ENCODE assay signal across 2 cellular contexts in the genomic region with DNA sequence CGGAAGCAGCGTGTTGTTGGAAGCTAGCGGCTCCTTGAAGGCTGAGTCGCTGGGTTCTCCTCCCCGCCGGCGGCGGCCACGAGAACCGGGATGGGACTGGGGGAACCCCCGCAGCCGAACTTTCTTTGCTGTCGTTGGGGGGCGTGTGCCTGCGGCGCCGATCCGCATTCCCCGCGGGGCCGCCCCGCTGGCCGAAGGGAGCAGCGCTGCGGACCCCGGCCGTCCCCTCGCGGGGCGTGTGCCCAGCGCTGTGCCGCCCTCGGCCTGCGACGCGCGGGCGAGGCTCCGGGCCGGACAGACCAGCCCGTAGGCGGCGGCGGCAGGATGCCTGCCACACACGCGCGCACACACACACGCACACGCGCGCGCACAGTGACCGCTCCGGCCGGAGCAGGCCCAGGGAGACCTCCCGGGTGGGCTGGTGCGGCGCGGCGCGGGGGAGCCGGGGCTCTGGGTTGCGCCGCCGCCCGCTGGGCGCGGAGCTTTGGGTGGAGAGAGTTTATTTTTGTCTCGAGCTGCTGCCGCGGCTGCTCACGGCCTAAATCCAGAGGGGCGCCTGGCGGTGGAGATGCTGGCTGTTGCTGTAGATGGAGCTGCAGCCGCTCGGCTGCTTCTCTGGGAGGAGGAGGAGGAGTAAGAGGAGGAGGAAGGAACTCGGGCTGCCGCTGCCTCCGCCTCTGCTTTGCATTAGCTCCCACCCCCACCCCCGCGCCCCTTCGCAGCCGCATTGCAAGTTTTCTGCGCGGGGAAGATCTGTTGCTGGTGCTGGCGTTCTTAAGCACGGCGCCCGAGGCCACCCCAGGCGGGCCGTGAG.
A peak's percentile ranks its signal among the peaks of the same experiment; 100 is the strongest.
TF ChIP-seq lines count a peak whose summit lies in the region.

A gene with protein sequence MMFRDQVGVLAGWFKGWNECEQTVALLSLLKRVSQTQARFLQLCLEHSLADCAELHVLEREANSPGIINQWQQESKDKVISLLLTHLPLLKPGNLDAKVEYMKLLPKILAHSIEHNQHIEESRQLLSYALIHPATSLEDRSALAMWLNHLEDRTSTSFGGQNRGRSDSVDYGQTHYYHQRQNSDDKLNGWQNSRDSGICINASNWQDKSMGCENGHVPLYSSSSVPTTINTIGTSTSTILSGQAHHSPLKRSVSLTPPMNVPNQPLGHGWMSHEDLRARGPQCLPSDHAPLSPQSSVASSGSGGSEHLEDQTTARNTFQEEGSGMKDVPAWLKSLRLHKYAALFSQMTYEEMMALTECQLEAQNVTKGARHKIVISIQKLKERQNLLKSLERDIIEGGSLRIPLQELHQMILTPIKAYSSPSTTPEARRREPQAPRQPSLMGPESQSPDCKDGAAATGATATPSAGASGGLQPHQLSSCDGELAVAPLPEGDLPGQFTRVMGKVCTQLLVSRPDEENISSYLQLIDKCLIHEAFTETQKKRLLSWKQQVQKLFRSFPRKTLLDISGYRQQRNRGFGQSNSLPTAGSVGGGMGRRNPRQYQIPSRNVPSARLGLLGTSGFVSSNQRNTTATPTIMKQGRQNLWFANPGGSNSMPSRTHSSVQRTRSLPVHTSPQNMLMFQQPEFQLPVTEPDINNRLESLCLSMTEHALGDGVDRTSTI (plus strand): TSS at position 719 of the 814 bp plus-strand sequence. CDS start 789 bp downstream, outside the sequence.

TF ChIP-seq in A549, 52 proteins besides CTCF, POLR2A, EP300 and RAD21:
- TF ChIP-seq PHF8 (IDR thresholded peaks at IDR 0.05; ENCODE audit: borderline replicate concordance, low read depth) (peak; percentile 42), NFE2L2 (conservative IDR thresholded peaks at IDR 0.05; ENCODE audit: low read length) (no peak), ZNF302 (CRISPR knock-in tag; IDR thresholded peaks at IDR 0.05) (no peak), RFX5 (IDR thresholded peaks at IDR 0.05) (peak; percentile 26; the same call in 1 of the 2 replicates), ZFP36 (IDR thresholded peaks at IDR 0.05; ENCODE audit: borderline replicate concordance, partially characterized antibody) (peak; percentile 7), EHMT2 (IDR thresholded peaks at IDR 0.05; ENCODE audit: low read depth) (no peak), KDM5A (IDR thresholded peaks at IDR 0.05) (peak; percentile 62; the same call in 1 of the 2 replicates), SMC3 (IDR thresholded peaks at IDR 0.05) (peak; percentile 56; the same call in 2 of the 3 replicates), TP53 (CRISPR knock-in tag; IDR thresholded peaks at IDR 0.05) (0 out of 2 replicates have a peak, but pooled peaks have one; percentile 28), POLR2AphosphoS2 (conservative IDR thresholded peaks at IDR 0.05; ENCODE audit: low read length) (no peak), JUN (IDR thresholded peaks at IDR 0.05) (peak in 1 of 2 experiments; percentile 13; a peak in 1 of 5 replicates)
TF ChIP-seq in A549: peak in this region for 7.

TF ChIP-seq in HepG2, 621 proteins besides CTCF, POLR2A, EP300 and RAD21 (continues in another document):
- TF ChIP-seq ZNF451 (CRISPR knock-in tag; IDR thresholded peaks at IDR 0.05) (no peak), ZNF354B (CRISPR knock-in tag; IDR thresholded peaks at IDR 0.05) (no peak), NFKBIZ (CRISPR knock-in tag; IDR thresholded peaks at IDR 0.05) (no peak), MAF1 (CRISPR knock-in tag; IDR thresholded peaks at IDR 0.05; ENCODE audit: borderline replicate concordance) (no peak), ZNF724P (CRISPR knock-in tag; IDR thresholded peaks at IDR 0.05; ENCODE audit: borderline replicate concordance) (no peak), SKI (IDR thresholded peaks at IDR 0.05; ENCODE audit: partially characterized antibody) (no peak), ZNF446 (CRISPR knock-in tag; IDR thresholded peaks at IDR 0.05) (no peak), ZNF839 (CRISPR knock-in tag; IDR thresholded peaks at IDR 0.05; ENCODE audit: borderline replicate concordance) (no peak), ZNF776 (CRISPR knock-in tag; IDR thresholded peaks at IDR 0.05) (no peak), CREB1 (IDR thresholded peaks at IDR 0.05) (no peak), CREB1 (CRISPR knock-in tag; IDR thresholded peaks at IDR 0.05) (no peak), FIP1L1 (IDR thresholded peaks at IDR 0.05; ENCODE audit: borderline replicate concordance, insufficient read depth, low read depth, low read length) (no peak), SNAI1 (CRISPR knock-in tag; IDR thresholded peaks at IDR 0.05; ENCODE audit: borderline replicate concordance) (no peak), CBX1 (IDR thresholded peaks at IDR 0.05; ENCODE audit: low read depth) (no peak), HMG20A (CRISPR knock-in tag; IDR thresholded peaks at IDR 0.05; ENCODE audit: borderline replicate concordance) (no peak), ZSCAN25 (CRISPR knock-in tag; IDR thresholded peaks at IDR 0.05) (no peak), ZNF563 (CRISPR knock-in tag; IDR thresholded peaks at IDR 0.05) (peak; percentile 55; the same call in 1 of the 2 replicates), SRSF1 (optimal IDR thresholded peaks at IDR 0.05; ENCODE audit: low read depth, low read length) (peak; percentile 23), SMAD1 (CRISPR knock-in tag; IDR thresholded peaks at IDR 0.05; ENCODE audit: borderline replicate concordance, low read depth) (no peak), GZF1 (CRISPR knock-in tag; IDR thresholded peaks at IDR 0.05) (no peak), KDM6A (CRISPR knock-in tag; IDR thresholded peaks at IDR 0.05; ENCODE audit: low read depth) (no peak), MYC (CRISPR knock-in tag; IDR thresholded peaks at IDR 0.05; ENCODE audit: borderline replicate concordance) (peak; percentile 9; the same call in 1 of the 2 replicates), ZNF644 (CRISPR knock-in tag; IDR thresholded peaks at IDR 0.05; ENCODE audit: low read depth) (no peak), ELF3 (CRISPR knock-in tag; IDR thresholded peaks at IDR 0.05) (no peak), ZNF235 (CRISPR knock-in tag; IDR thresholded peaks at IDR 0.05; ENCODE audit: borderline replicate concordance) (0 out of 2 replicates have a peak, but pooled peaks have one; percentile 28), ZNF530 (CRISPR knock-in tag; IDR thresholded peaks at IDR 0.05; ENCODE audit: low read depth) (no peak)
- TF ChIP-seq, protein P1, sequence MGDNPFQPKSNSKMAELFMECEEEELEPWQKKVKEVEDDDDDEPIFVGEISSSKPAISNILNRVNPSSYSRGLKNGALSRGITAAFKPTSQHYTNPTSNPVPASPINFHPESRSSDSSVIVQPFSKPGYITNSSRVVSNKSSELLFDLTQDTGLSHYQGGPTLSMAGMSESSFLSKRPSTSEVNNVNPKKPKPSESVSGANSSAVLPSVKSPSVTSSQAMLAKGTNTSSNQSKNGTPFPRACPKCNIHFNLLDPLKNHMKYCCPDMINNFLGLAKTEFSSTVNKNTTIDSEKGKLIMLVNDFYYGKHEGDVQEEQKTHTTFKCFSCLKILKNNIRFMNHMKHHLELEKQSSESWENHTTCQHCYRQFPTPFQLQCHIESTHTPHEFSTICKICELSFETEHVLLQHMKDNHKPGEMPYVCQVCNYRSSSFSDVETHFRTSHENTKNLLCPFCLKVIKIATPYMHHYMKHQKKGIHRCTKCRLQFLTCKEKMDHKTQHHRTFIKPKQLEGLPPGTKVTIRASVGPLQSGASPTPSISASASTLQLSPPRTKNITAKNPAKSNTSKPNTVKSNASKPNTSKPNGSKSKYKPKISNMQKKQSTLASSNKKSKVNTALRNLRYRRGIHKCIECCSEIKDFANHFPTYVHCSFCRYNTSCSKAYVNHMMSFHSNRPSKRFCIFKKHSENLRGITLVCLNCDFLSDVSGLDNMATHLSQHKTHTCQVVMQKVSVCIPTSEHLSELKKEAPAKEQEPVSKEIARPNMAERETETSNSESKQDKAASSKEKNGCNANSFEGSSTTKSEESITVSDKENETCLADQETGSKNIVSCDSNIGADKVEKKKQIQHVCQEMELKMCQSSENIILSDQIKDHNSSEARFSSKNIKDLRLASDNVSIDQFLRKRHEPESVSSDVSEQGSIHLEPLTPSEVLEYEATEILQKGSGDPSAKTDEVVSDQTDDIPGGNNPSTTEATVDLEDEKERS (CRISPR knock-in tag; IDR thresholded peaks at IDR 0.05), result no peak
- TF ChIP-seq, protein P2, sequence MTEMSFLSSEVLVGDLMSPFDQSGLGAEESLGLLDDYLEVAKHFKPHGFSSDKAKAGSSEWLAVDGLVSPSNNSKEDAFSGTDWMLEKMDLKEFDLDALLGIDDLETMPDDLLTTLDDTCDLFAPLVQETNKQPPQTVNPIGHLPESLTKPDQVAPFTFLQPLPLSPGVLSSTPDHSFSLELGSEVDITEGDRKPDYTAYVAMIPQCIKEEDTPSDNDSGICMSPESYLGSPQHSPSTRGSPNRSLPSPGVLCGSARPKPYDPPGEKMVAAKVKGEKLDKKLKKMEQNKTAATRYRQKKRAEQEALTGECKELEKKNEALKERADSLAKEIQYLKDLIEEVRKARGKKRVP (CRISPR knock-in tag; IDR thresholded peaks at IDR 0.05), result no peak
- TF ChIP-seq, protein P3, sequence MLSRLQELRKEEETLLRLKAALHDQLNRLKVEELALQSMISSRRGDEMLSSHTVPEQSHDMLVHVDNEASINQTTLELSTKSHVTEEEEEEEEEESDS (CRISPR knock-in tag; IDR thresholded peaks at IDR 0.05; ENCODE audit: borderline replicate concordance), result no peak
- TF ChIP-seq, protein P4, sequence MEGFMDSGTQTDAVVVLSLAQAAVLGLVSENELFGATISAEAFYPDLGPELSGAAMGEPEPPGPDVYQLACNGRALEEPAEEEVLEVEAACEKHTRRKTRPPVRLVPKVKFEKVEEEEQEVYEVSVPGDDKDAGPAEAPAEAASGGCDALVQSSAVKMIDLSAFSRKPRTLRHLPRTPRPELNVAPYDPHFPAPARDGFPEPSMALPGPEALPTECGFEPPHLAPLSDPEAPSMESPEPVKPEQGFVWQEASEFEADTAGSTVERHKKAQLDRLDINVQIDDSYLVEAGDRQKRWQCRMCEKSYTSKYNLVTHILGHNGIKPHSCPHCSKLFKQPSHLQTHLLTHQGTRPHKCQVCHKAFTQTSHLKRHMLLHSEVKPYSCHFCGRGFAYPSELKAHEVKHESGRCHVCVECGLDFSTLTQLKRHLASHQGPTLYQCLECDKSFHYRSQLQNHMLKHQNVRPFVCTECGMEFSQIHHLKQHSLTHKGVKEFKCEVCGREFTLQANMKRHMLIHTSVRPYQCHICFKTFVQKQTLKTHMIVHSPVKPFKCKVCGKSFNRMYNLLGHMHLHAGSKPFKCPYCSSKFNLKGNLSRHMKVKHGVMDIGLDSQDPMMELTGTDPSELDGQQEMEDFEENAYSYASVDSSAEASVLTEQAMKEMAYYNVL (CRISPR knock-in tag; IDR thresholded peaks at IDR 0.05; ENCODE audit: borderline replicate concordance), result 0 out of 2 replicates have a peak, but pooled peaks have one; percentile 16
- TF ChIP-seq, protein P5, sequence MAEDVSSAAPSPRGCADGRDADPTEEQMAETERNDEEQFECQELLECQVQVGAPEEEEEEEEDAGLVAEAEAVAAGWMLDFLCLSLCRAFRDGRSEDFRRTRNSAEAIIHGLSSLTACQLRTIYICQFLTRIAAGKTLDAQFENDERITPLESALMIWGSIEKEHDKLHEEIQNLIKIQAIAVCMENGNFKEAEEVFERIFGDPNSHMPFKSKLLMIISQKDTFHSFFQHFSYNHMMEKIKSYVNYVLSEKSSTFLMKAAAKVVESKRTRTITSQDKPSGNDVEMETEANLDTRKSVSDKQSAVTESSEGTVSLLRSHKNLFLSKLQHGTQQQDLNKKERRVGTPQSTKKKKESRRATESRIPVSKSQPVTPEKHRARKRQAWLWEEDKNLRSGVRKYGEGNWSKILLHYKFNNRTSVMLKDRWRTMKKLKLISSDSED (CRISPR knock-in tag; IDR thresholded peaks at IDR 0.05), result no peak
- TF ChIP-seq, protein P6, sequence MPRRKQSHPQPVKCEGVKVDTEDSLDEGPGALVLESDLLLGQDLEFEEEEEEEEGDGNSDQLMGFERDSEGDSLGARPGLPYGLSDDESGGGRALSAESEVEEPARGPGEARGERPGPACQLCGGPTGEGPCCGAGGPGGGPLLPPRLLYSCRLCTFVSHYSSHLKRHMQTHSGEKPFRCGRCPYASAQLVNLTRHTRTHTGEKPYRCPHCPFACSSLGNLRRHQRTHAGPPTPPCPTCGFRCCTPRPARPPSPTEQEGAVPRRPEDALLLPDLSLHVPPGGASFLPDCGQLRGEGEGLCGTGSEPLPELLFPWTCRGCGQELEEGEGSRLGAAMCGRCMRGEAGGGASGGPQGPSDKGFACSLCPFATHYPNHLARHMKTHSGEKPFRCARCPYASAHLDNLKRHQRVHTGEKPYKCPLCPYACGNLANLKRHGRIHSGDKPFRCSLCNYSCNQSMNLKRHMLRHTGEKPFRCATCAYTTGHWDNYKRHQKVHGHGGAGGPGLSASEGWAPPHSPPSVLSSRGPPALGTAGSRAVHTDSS (CRISPR knock-in tag; conservative IDR thresholded peaks at IDR 0.05), result no peak
- TF ChIP-seq, protein P7, sequence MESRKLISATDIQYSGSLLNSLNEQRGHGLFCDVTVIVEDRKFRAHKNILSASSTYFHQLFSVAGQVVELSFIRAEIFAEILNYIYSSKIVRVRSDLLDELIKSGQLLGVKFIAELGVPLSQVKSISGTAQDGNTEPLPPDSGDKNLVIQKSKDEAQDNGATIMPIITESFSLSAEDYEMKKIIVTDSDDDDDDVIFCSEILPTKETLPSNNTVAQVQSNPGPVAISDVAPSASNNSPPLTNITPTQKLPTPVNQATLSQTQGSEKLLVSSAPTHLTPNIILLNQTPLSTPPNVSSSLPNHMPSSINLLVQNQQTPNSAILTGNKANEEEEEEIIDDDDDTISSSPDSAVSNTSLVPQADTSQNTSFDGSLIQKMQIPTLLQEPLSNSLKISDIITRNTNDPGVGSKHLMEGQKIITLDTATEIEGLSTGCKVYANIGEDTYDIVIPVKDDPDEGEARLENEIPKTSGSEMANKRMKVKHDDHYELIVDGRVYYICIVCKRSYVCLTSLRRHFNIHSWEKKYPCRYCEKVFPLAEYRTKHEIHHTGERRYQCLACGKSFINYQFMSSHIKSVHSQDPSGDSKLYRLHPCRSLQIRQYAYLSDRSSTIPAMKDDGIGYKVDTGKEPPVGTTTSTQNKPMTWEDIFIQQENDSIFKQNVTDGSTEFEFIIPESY (CRISPR knock-in tag; IDR thresholded peaks at IDR 0.05), result no peak
- TF ChIP-seq, protein P8, sequence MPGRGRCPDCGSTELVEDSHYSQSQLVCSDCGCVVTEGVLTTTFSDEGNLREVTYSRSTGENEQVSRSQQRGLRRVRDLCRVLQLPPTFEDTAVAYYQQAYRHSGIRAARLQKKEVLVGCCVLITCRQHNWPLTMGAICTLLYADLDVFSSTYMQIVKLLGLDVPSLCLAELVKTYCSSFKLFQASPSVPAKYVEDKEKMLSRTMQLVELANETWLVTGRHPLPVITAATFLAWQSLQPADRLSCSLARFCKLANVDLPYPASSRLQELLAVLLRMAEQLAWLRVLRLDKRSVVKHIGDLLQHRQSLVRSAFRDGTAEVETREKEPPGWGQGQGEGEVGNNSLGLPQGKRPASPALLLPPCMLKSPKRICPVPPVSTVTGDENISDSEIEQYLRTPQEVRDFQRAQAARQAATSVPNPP (CRISPR knock-in tag; IDR thresholded peaks at IDR 0.05), result no peak
